23 cellular contexts compared by ENCODE assay signal in the genomic region with DNA sequence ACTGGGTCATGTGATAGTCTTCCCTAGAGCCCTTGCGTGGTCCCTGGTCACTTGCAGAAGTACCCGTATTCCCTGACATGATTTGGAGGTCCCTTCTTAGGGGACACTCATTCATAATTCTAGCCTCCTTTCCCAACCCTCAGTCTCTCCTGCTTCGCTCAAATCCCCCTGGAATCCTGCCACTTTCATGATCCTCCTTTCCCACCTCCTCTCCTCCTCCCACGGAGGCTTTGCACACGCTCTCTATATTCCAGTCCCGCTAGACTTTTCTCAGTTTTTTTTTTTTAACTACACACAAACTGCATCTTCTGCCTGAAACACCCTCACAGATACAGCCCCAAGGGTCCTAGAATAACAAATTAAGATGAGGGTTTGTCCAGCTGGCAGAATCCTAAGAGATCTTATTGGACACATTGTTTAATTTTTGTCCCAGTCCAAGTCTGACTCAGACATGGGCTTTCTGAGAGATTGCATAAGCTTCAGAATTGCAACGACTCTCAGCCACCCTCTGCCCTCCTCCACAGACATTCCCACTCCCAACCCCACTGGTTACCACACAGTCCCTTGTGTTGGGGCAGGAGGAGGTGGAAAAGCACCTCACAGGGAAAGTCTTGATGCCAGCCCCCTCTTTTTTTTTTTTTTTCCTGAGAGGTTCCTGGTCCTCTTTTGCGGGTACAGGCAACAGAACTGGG.
A peak's percentile ranks its signal among the peaks of the same experiment; 100 is the strongest.
DNase-seq lines count a peak whose midpoint lies in the region; TF ChIP-seq lines count a peak whose summit lies in the region.
"Had no signal": no experiment of that assay in that cellular context is flagged by ENCODE, and none has a peak within 500 bp of the region (broad histone marks: within the 10 kb centered on the region; RNA-seq: fewer than 3 reads in every experiment).

No MANE protein-coding gene starts in this region.

- H2AFZ ChIP-seq in trophoblast cell (ENCODE audit: insufficient read depth, low read length, poor library complexity): no peak overlapping the region

- H3K4me2 ChIP-seq in trophoblast cell (ENCODE audit: low read length): no peak overlapping the region
- H3K4me2 ChIP-seq: BLaER1 treated with 17β-estradiol and CSF1 and Interleukin-3, amounts not matched to agents 10 nM and 100 nM had no signal

- H4K91ac ChIP-seq in trophoblast cell (ENCODE audit: low read depth, low read length): no peak overlapping the region

- no peak for TF ChIP-seq CTCF in dorsolateral prefrontal cortex (IDR thresholded peaks at IDR 0.05 in 54 of 56, conservative IDR thresholded peaks at IDR 0.05 in 2 of 56; ENCODE audit: low read depth in 1 of 56, partially characterized antibody in 56 of 56)

- H4K12ac ChIP-seq in trophoblast cell (ENCODE audit: low read depth, low read length): no peak overlapping the region

- no peak overlapping the region for H2BK120ac ChIP-seq in trophoblast cell (ENCODE audit: insufficient read depth, low read length, poor library complexity)

- no CpG with 5 or more reads among the region's 8 CpGs for WGBS in trophoblast cell (ENCODE audit: extremely low coverage, insufficient coverage, insufficient read length)

- no peak overlapping the region for H3K23ac ChIP-seq in trophoblast cell (ENCODE audit: low read length)

- H4K8ac ChIP-seq in trophoblast cell (ENCODE audit: low read depth, low read length): no peak overlapping the region

- H3K14ac ChIP-seq in trophoblast cell (ENCODE audit: low read length): no peak overlapping the region

- H3K79me2 ChIP-seq in trophoblast cell (ENCODE audit: control insufficient read depth, insufficient read depth, low read length, poor library complexity): no peaks in the 10 kb centered on the region

- no peak overlapping the region for H2BK5ac ChIP-seq in trophoblast cell (ENCODE audit: low read depth, low read length, poor library complexity)

- no peak overlapping the region for H2AK5ac ChIP-seq in trophoblast cell (ENCODE audit: low read length)

- H3K9ac ChIP-seq in trophoblast cell (ENCODE audit: low read length): no peak overlapping the region
- H3K9ac ChIP-seq: BLaER1 treated with 17β-estradiol and CSF1 and Interleukin-3, amounts not matched to agents 10 nM and 100 nM had no signal

- intact Hi-C loops in dorsolateral prefrontal cortex (cut with DNase I): no loop called here

- H3K27me3 ChIP-seq in dorsolateral prefrontal cortex (peaks cover 0 to 8% (median 0%) of the 10 kb centered on the region in 45 donors), trophoblast cell (ENCODE audit: insufficient read depth, low read length) (no peaks in the 10 kb centered on the region)
- H3K27me3 ChIP-seq: BLaER1 treated with 17β-estradiol and CSF1 and Interleukin-3, amounts not matched to agents 10 nM and 100 nM had no signal

- H3K4me3 ChIP-seq in dorsolateral prefrontal cortex (no peak overlapping the region), trophoblast cell (ENCODE audit: low read depth, low read length) (no peak overlapping the region)
- H3K4me3 ChIP-seq: BLaER1 treated with 17β-estradiol and CSF1 and Interleukin-3, amounts not matched to agents 10 nM and 100 nM; GM12878 had no signal

- H3K27ac ChIP-seq in dorsolateral prefrontal cortex: peak overlapping the region in 34 of 59 donors; percentile 11 to 80 (median 49)
- no peak overlapping the region for H3K27ac ChIP-seq in trophoblast cell (ENCODE audit: low read depth, low read length)
- H3K27ac ChIP-seq: 22Rv1; BLaER1 treated with 17β-estradiol and CSF1 and Interleukin-3, amounts not matched to agents 10 nM and 100 nM; HL-60 had no signal

- H3K4ac ChIP-seq in trophoblast cell (ENCODE audit: low read depth, low read length): no peak overlapping the region

- DNase-seq in Ammon's horn (ENCODE audit: low spot score) (peak; percentile 28), SW480 (ENCODE audit: low spot score) (peak; percentile 22), dorsolateral prefrontal cortex (peak in 1 of 10 donors; percentile 12), renal cortical epithelial cell (ENCODE audit: low read depth) (peak; percentile 2), trophoblast cell (no peak), COLO668 (lab: John Stamatoyannopoulos, UW; ENCODE audit: unreplicated experiment) (no peak), SKM-1 (lab: John Stamatoyannopoulos, UW; ENCODE audit: unreplicated experiment) (no peak)
- no peak for DNase-seq in stimulated activated CD4-positive, alpha-beta T cell treated with anti-CD3 and anti-CD28 coated beads, Interleukin-2, amount 100 ng/mL, for 24 hours
- DNase-seq: ACHN; CD4-positive, alpha-beta memory T cell; DND-41; H9; KG1; NCI-H1092 treated with DMSO at 0.1 percent for 48 hours; NCI-H146; NCI-H2029; NCI-H2227 treated with DMSO at 0.1 percent for 48 hours; NCI-H524 treated with DMSO at 0.1 percent for 48 hours; NCI-H82 had no signal

- H3K79me1 ChIP-seq in trophoblast cell (ENCODE audit: low read length): no peaks in the 10 kb centered on the region

- H3K36me3 ChIP-seq in trophoblast cell (ENCODE audit: control insufficient read depth in 1 of 2, insufficient read depth in 2 of 2, low read length in 2 of 2): no peaks in the 10 kb centered on the region
- H3K36me3 ChIP-seq: BLaER1 treated with 17β-estradiol and CSF1 and Interleukin-3, amounts not matched to agents 10 nM and 100 nM had no signal

- no peaks in the 10 kb centered on the region for H3K9me3 ChIP-seq in trophoblast cell (ENCODE audit: insufficient read depth, low read depth, low read length)

- H3K18ac ChIP-seq in trophoblast cell (ENCODE audit: low read length): no peak overlapping the region

- no peaks in the 10 kb centered on the region for H3K4me1 ChIP-seq in trophoblast cell (ENCODE audit: control insufficient read depth in 1 of 2, insufficient read depth in 2 of 2, low read length in 2 of 2)
- H3K4me1 ChIP-seq: BLaER1 treated with 17β-estradiol and CSF1 and Interleukin-3, amounts not matched to agents 10 nM and 100 nM had no signal

- H2BK12ac ChIP-seq in trophoblast cell (ENCODE audit: low read length): no peak overlapping the region

Comparison
In these comparisons a context has a peak if more than half of its experiments do, and no peak if none do; other contexts are left out.
1. DNase-seq: peak in Ammon's horn (single experiment), SW480 (single experiment) and renal cortical epithelial cell (single experiment); none in trophoblast cell (0 of 2), COLO668 (single experiment), stimulated activated CD4-positive, alpha-beta T cell treated with anti-CD3 and anti-CD28 coated beads, Interleukin-2, amount 100 ng/mL, for 24 hours (0 of 2) and SKM-1 (single experiment).